ENCODE assay signal across 24 cellular contexts in genomic region chr7:18175801-18176450, GRCh38.
DNase-seq lines count a peak whose midpoint lies in the region; ATAC-seq, FAIRE-seq and TF ChIP-seq lines count a peak whose summit lies in the region.
"Had no signal": no experiment of that assay in that cellular context is flagged by ENCODE, and none has a peak within 500 bp of the region (broad histone marks: within the 10 kb centered on the region; RNA-seq: fewer than 3 reads in every experiment).

No MANE protein-coding gene starts in this region.

- H3K36me3 ChIP-seq in HUES6 (ENCODE audit: control insufficient read depth, insufficient read depth, low read length) (no peaks in the 10 kb centered on the region), HepG2 (replicated peaks in 1 of 2; ENCODE audit: control insufficient read depth in 1 of 2, insufficient read depth in 2 of 2, low read length in 2 of 2) (no peaks in the 10 kb centered on the region)
- H3K36me3 ChIP-seq: esophagus squamous epithelium, HAP-1, upper lobe of left lung had no signal

- no peak for TF ChIP-seq RAD21 in HepG2 (CRISPR knock-in tag; IDR thresholded peaks at IDR 0.05)

- H3K27me3 ChIP-seq in HUES6 (ENCODE audit: control insufficient read depth, insufficient read depth, low read length) (no peaks in the 10 kb centered on the region), HepG2 (ENCODE audit: control insufficient read depth in 1 of 2, insufficient read depth in 2 of 2, low read length in 2 of 2) (no peaks in the 10 kb centered on the region)
- H3K27me3 ChIP-seq: esophagus squamous epithelium, upper lobe of left lung had no signal

- peak; percentile 70 for DNase-seq in A172 (ENCODE audit: low spot score)
- no peak for DNase-seq in chondrocyte (ENCODE audit: low spot score)
- DNase-seq in HepG2 (ENCODE audit: low spot score): peak; percentile 22
- no peak for DNase-seq in NCI-H2171 treated with DMSO at 0.1 percent for 48 hours (lab: John Stamatoyannopoulos, UW)
- no peak for DNase-seq in DMS53 treated with DMSO at 0.1 percent for 48 hours (lab: John Stamatoyannopoulos, UW; ENCODE audit: unreplicated experiment)
- DNase-seq in NCI-H526 treated with DMSO at 0.1 percent for 48 hours (lab: John Stamatoyannopoulos, UW): no peak
- no peak for DNase-seq in SHP77 (lab: John Stamatoyannopoulos, UW)
- DNase-seq: activated CD4-positive, alpha-beta memory T cell treated with anti-CD3 and anti-CD28 coated beads, Interleukin-2, amount 10 ng/mL, durations not matched to agents 7 days and 5 days; activated naive CD8-positive, alpha-beta T cell treated with anti-CD3 and anti-CD28 coated beads for 36 hours; DND-41; effector memory CD8-positive, alpha-beta T cell; esophagus squamous epithelium; kidney glomerular epithelial cell; NCI-H1092; NCI-H187 treated with DMSO at 0.1 percent for 48 hours; SIG-M5; stimulated activated CD4-positive, alpha-beta T cell treated with anti-CD3 and anti-CD28 coated beads, Interleukin-1b, Interleukin-23, amount 100 ng/mL, for 48 hours; upper lobe of left lung had no signal

- H3K4me1 ChIP-seq in HUES6 (ENCODE audit: control insufficient read depth, insufficient read depth, low read length) (0 out of 2 replicates have a peak, but pooled peaks cover 3% of the 10 kb centered on the region), HepG2 (ENCODE audit: insufficient read depth, low read length) (peaks cover 20% of the 10 kb centered on the region)
- H3K4me1 ChIP-seq: esophagus squamous epithelium, HAP-1, upper lobe of left lung had no signal

- no peak for FAIRE-seq in HepG2 (lab: Jason Lieb, UNC)

- TF ChIP-seq EP300 in HepG2 (IDR thresholded peaks at IDR 0.05; ENCODE audit: low read depth in 2 of 2, low read length in 2 of 2) (no peak), HepG2 (CRISPR knock-in tag; IDR thresholded peaks at IDR 0.05; ENCODE audit: borderline replicate concordance) (no peak)

- WGBS in HepG2 (ENCODE audit: low lambda C conversion rate): 3% methylated on average over 2 of the region's 2 CpGs

- H4K20me1 ChIP-seq in HepG2 (ENCODE audit: insufficient read depth, low read length): no peaks in the 10 kb centered on the region

- peaks cover 1% of the 10 kb centered on the region for H3K36me3 Mint-ChIP-seq in chondrocyte (ENCODE audit: low read depth)
- H3K36me3 Mint-ChIP-seq: activated naive CD8-positive, alpha-beta T cell treated with anti-CD3 and anti-CD28 coated beads for 36 hours; brain had no signal

- H3K27ac Mint-ChIP-seq in chondrocyte (ENCODE audit: unreplicated experiment): peak overlapping the region; percentile 45
- H3K27ac Mint-ChIP-seq: activated CD4-positive, alpha-beta memory T cell treated with anti-CD3 and anti-CD28 coated beads, Interleukin-2, amount 10 ng/mL, durations not matched to agents 7 days and 5 days; activated naive CD8-positive, alpha-beta T cell treated with anti-CD3 and anti-CD28 coated beads for 36 hours; brain had no signal

- POLR2A ChIA-PET in HepG2 (lab: Yijun Ruan, JAX): no interaction called here

- no peak for ATAC-seq in HepG2
- ATAC-seq: effector memory CD8-positive, alpha-beta T cell; Panc1 had no signal

- H3K9me3 ChIP-seq in HUES6 (ENCODE audit: control insufficient read depth, insufficient read depth, low read depth, low read length) (no peaks in the 10 kb centered on the region), HepG2 (ENCODE audit: low read length) (no peaks in the 10 kb centered on the region)
- H3K9me3 ChIP-seq: esophagus squamous epithelium, HAP-1, upper lobe of left lung had no signal

- H3K27ac ChIP-seq in HUES6 (ENCODE audit: low read depth, low read length): peak overlapping the region; percentile 64; the same call in 1 of the 2 replicates
- no peak overlapping the region for H3K27ac ChIP-seq in HepG2 (ENCODE audit: extremely low read length, insufficient read depth, low read length)
- H3K27ac ChIP-seq: 22Rv1, esophagus squamous epithelium, skin epidermis, upper lobe of left lung had no signal

- TF ChIP-seq POLR2A in HepG2 (IDR thresholded peaks at IDR 0.05; ENCODE audit: insufficient read depth in 1 of 2, low read depth in 2 of 2, low read length in 2 of 2): no peak

- H3K4me1 Mint-ChIP-seq in chondrocyte (ENCODE audit: low read depth): peaks cover 13% of the 10 kb centered on the region
- H3K4me1 Mint-ChIP-seq: brain had no signal

- H2AFZ ChIP-seq in HepG2 (ENCODE audit: low read length): no peak overlapping the region

- in situ Hi-C loops in HepG2 (cut with HindIII; ENCODE audit: extremely low pct_ligation_motif_present, low pct_unique_long_range_greater_than_20kb): no loop called here

- peaks cover 2% of the 10 kb centered on the region for H3K27me3 Mint-ChIP-seq in chondrocyte (ENCODE audit: low read depth)
- H3K27me3 Mint-ChIP-seq: brain had no signal

- BruUV-seq in HepG2 (replicated peaks; lab: Mats Ljungman, UMichigan): no TSS peak

- H3K4me3 ChIP-seq in HUES6 (ENCODE audit: low read depth, low read length) (no peak overlapping the region), HepG2 (replicated peaks in 1 of 3; ENCODE audit: insufficient read depth in 1 of 3, low read depth in 2 of 3, low read length in 3 of 3) (no peak overlapping the region)
- H3K4me3 ChIP-seq: esophagus squamous epithelium, HAP-1, skin epidermis, upper lobe of left lung had no signal

- H3K9me3 Mint-ChIP-seq in chondrocyte (ENCODE audit: low read depth): no peaks in the 10 kb centered on the region
- H3K9me3 Mint-ChIP-seq: activated naive CD8-positive, alpha-beta T cell treated with anti-CD3 and anti-CD28 coated beads for 36 hours; effector memory CD8-positive, alpha-beta T cell had no signal

- TF ChIP-seq CTCF in chondrocyte (IDR thresholded peaks at IDR 0.05): no peak
- no peak for TF ChIP-seq CTCF in HepG2 (CRISPR knock-in tag; IDR thresholded peaks at IDR 0.05)

- H3K9ac ChIP-seq in HUES6 (ENCODE audit: low read length) (no peak overlapping the region), HepG2 (ENCODE audit: insufficient read depth, low read depth, low read length) (no peak overlapping the region)

- H3K4me2 ChIP-seq in HepG2 (ENCODE audit: low read depth, low read length): no peak overlapping the region

- CTCF ChIA-PET in HepG2 (lab: Yijun Ruan, JAX; ENCODE audit: low intra/inter-chr PET ratio, low total read pairs): no interaction called here

- intact Hi-C loops in HepG2 (cut with micrococcal nuclease; ENCODE audit: unreplicated experiment): no loop called here

- no peak overlapping the region for H3K4me3 Mint-ChIP-seq in chondrocyte (ENCODE audit: unreplicated experiment)
- H3K4me3 Mint-ChIP-seq: activated CD4-positive, alpha-beta memory T cell treated with anti-CD3 and anti-CD28 coated beads, Interleukin-2, amount 10 ng/mL, durations not matched to agents 7 days and 5 days; activated naive CD8-positive, alpha-beta T cell treated with anti-CD3 and anti-CD28 coated beads for 36 hours; brain; effector memory CD8-positive, alpha-beta T cell had no signal

- H3K79me2 ChIP-seq in HepG2 (ENCODE audit: insufficient read depth, low read length): no peaks in the 10 kb centered on the region

TF ChIP-seq in HepG2, 621 proteins besides CTCF, POLR2A, EP300 and RAD21:
- TF ChIP-seq DNMT3B (CRISPR knock-in tag; conservative IDR thresholded peaks at IDR 0.05) (no peak), BCL6 (CRISPR knock-in tag; IDR thresholded peaks at IDR 0.05) (peak; percentile 44; the same call in 1 of the 2 replicates), ZNF598 (CRISPR knock-in tag; IDR thresholded peaks at IDR 0.05; ENCODE audit: borderline replicate concordance) (no peak), ZNF549 (CRISPR knock-in tag; IDR thresholded peaks at IDR 0.05) (no peak), NFE2L2 (IDR thresholded peaks at IDR 0.05; ENCODE audit: low read length) (peak; percentile 87), SOX13 (IDR thresholded peaks at IDR 0.05) (no peak), SOX13 (CRISPR knock-in tag; conservative IDR thresholded peaks at IDR 0.05 in 1 of 2, IDR thresholded peaks at IDR 0.05 in 1 of 2) (peak in 1 of 2 experiments; percentile 31; a peak in 1 of 4 replicates), ZNF552 (CRISPR knock-in tag; IDR thresholded peaks at IDR 0.05; ENCODE audit: borderline replicate concordance) (no peak)

Comparison
In these comparisons a context has a peak if more than half of its experiments do, and no peak if none do; other contexts are left out.
1. DNase-seq: peak in A172 (single experiment) and HepG2 (single experiment); none in chondrocyte (single experiment), NCI-H2171 treated with DMSO at 0.1 percent for 48 hours (single experiment), DMS53 treated with DMSO at 0.1 percent for 48 hours (single experiment), NCI-H526 treated with DMSO at 0.1 percent for 48 hours (single experiment) and SHP77 (0 of 2).